14 cellular contexts compared by ENCODE assay signal in genomic region chr7:2006231-2006771, GRCh38.
DNase-seq lines count a peak whose midpoint lies in the region; ATAC-seq and TF ChIP-seq lines count a peak whose summit lies in the region.
"Had no signal": no experiment of that assay in that cellular context is flagged by ENCODE, and none has a peak within 500 bp of the region (broad histone marks: within the 10 kb centered on the region; RNA-seq: fewer than 3 reads in every experiment).

No MANE protein-coding gene starts in this region.

- POLR2A ChIA-PET in activated CD4-positive, alpha-beta T cell treated with anti-CD3 and anti-CD28 coated beads, Interleukin-2, amount 10 ng/mL, durations not matched to agents 7 days and 5 days (lab: Charles Lee), result interaction anchor here (0.6 kb wide), 1 partner anchor 380 kb away, joined by 3 read pairs; no protein-coding TSS in a partner anchor

- no peaks in the 10 kb centered on the region for H3K9me3 Mint-ChIP-seq in activated CD4-positive, alpha-beta T cell treated with anti-CD3 and anti-CD28 coated beads, Interleukin-2, amount 10 ng/mL, durations not matched to agents 7 days and 5 days
- H3K9me3 Mint-ChIP-seq in activated CD4-positive, alpha-beta T cell treated with anti-CD3 and anti-CD28 coated beads, Interleukin-2, amount 10 ng/mL, durations not matched to agents 24 days and 14 days, result no peaks in the 10 kb centered on the region
- H3K9me3 Mint-ChIP-seq in central memory CD8-positive, alpha-beta T cell, result no peaks in the 10 kb centered on the region
- H3K9me3 Mint-ChIP-seq in mesothelial cell of epicardium, result no peaks in the 10 kb centered on the region

- TF ChIP-seq CTCF in mesothelial cell of epicardium (IDR thresholded peaks at IDR 0.05; ENCODE audit: unreplicated experiment) (no peak), suprapubic skin (IDR thresholded peaks at IDR 0.05) (no peak), brain microvascular endothelial cell (IDR thresholded peaks at IDR 0.05; ENCODE audit: low read depth, low read length, missing control alignments) (no peak)

- no peaks in the 10 kb centered on the region for H3K27me3 Mint-ChIP-seq in activated CD4-positive, alpha-beta T cell treated with anti-CD3 and anti-CD28 coated beads, Interleukin-2, amount 10 ng/mL, durations not matched to agents 7 days and 5 days
- no peaks in the 10 kb centered on the region for H3K27me3 Mint-ChIP-seq in activated CD4-positive, alpha-beta T cell treated with anti-CD3 and anti-CD28 coated beads, Interleukin-2, amount 10 ng/mL, durations not matched to agents 24 days and 14 days
- no peaks in the 10 kb centered on the region for H3K27me3 Mint-ChIP-seq in central memory CD8-positive, alpha-beta T cell
- no peaks in the 10 kb centered on the region for H3K27me3 Mint-ChIP-seq in mesothelial cell of epicardium (ENCODE audit: low read depth)

- H3K27ac Mint-ChIP-seq in activated CD4-positive, alpha-beta T cell treated with anti-CD3 and anti-CD28 coated beads, Interleukin-2, amount 10 ng/mL, durations not matched to agents 7 days and 5 days, result peak overlapping the region; percentile 22
- no peak overlapping the region for H3K27ac Mint-ChIP-seq in activated CD4-positive, alpha-beta T cell treated with anti-CD3 and anti-CD28 coated beads, Interleukin-2, amount 10 ng/mL, durations not matched to agents 24 days and 14 days
- H3K27ac Mint-ChIP-seq in central memory CD8-positive, alpha-beta T cell (ENCODE audit: low read depth), result peak overlapping the region; percentile 70
- peak overlapping the region; percentile 54 for H3K27ac Mint-ChIP-seq in mesothelial cell of epicardium

- H3K36me3 ChIP-seq in suprapubic skin (peaks cover 12% of the 10 kb centered on the region), brain microvascular endothelial cell (replicated peaks) (no peaks in the 10 kb centered on the region)

- no peak for TF ChIP-seq POLR2A in suprapubic skin (IDR thresholded peaks at IDR 0.05)

- H3K4me1 Mint-ChIP-seq in activated CD4-positive, alpha-beta T cell treated with anti-CD3 and anti-CD28 coated beads, Interleukin-2, amount 10 ng/mL, durations not matched to agents 7 days and 5 days, result no peaks in the 10 kb centered on the region
- H3K4me1 Mint-ChIP-seq in activated CD4-positive, alpha-beta T cell treated with anti-CD3 and anti-CD28 coated beads, Interleukin-2, amount 10 ng/mL, durations not matched to agents 24 days and 14 days, result peaks cover 2% of the 10 kb centered on the region
- peaks cover 19% of the 10 kb centered on the region for H3K4me1 Mint-ChIP-seq in central memory CD8-positive, alpha-beta T cell
- H3K4me1 Mint-ChIP-seq in mesothelial cell of epicardium, result peaks cover 7% of the 10 kb centered on the region

- H3K27me3 ChIP-seq in suprapubic skin (no peaks in the 10 kb centered on the region), brain microvascular endothelial cell (replicated peaks) (no peaks in the 10 kb centered on the region)
- H3K27me3 ChIP-seq: tibial nerve had no signal

- WGBS in suprapubic skin, result 88% methylated on average over 19 of the region's 20 CpGs

- TF ChIP-seq EP300 in suprapubic skin (IDR thresholded peaks at IDR 0.05), result no peak

- H3K36me3 Mint-ChIP-seq in activated CD4-positive, alpha-beta T cell treated with anti-CD3 and anti-CD28 coated beads, Interleukin-2, amount 10 ng/mL, durations not matched to agents 7 days and 5 days (ENCODE audit: low read depth), result no peaks in the 10 kb centered on the region
- H3K36me3 Mint-ChIP-seq in activated CD4-positive, alpha-beta T cell treated with anti-CD3 and anti-CD28 coated beads, Interleukin-2, amount 10 ng/mL, durations not matched to agents 24 days and 14 days (ENCODE audit: low read depth), result no peaks in the 10 kb centered on the region
- peaks cover 4% of the 10 kb centered on the region for H3K36me3 Mint-ChIP-seq in central memory CD8-positive, alpha-beta T cell (ENCODE audit: insufficient read depth)
- no peaks in the 10 kb centered on the region for H3K36me3 Mint-ChIP-seq in mesothelial cell of epicardium

- in situ Hi-C loops in brain microvascular endothelial cell (cut with HindIII; ENCODE audit: low pct_ligation_motif_present, low sequenced_read_pairs), result no loop called here

- H3K27ac ChIP-seq in suprapubic skin (no peak overlapping the region), brain microvascular endothelial cell (no peak overlapping the region)
- H3K27ac ChIP-seq: tibial nerve had no signal

- ATAC-seq in central memory CD8-positive, alpha-beta T cell (replicated peaks; ENCODE audit: extremely low read depth, poor library complexity, severe bottlenecking), result no peak

- H3K4me1 ChIP-seq in suprapubic skin, result no peaks in the 10 kb centered on the region
- H3K4me1 ChIP-seq: tibial nerve had no signal

- no peak for DNase-seq in activated CD4-positive, alpha-beta T cell treated with anti-CD3 and anti-CD28 coated beads, Interleukin-2, amount 10 ng/mL, durations not matched to agents 7 days and 5 days
- no peak for DNase-seq in activated CD4-positive, alpha-beta T cell treated with anti-CD3 and anti-CD28 coated beads, Interleukin-2, amount 10 ng/mL, durations not matched to agents 24 days and 14 days
- no peak for DNase-seq in central memory CD8-positive, alpha-beta T cell (ENCODE audit: low spot score in 2 of 2)
- DNase-seq in mesothelial cell of epicardium (ENCODE audit: low spot score in 2 of 2, unreplicated experiment in 2 of 2) (peak; percentile 13 to 28), suprapubic skin (ENCODE audit: low spot score in 2 of 2) (peak; percentile 47 to 62), brain microvascular endothelial cell (no peak), Ammon's horn (ENCODE audit: low spot score) (no peak), hypothalamus (lab: John Stamatoyannopoulos, UW) (no peak)
- DNase-seq: activated CD4-positive, alpha-beta T cell treated with anti-CD3 and anti-CD28 coated beads, Interleukin-2, amount 50 U/mL, for 1 hour; effector CD4-positive, alpha-beta T cell; MM.1S; NCI-H2029 treated with DMSO at 0.1 percent for 48 hours; NCI-H82 had no signal

- H3K4me3 ChIP-seq in suprapubic skin, result no peak overlapping the region
- H3K4me3 ChIP-seq in brain microvascular endothelial cell (ENCODE audit: low read depth, low read length), result no peak overlapping the region
- H3K4me3 ChIP-seq: tibial nerve had no signal

- no peaks in the 10 kb centered on the region for H3K9me3 ChIP-seq in suprapubic skin
- H3K9me3 ChIP-seq: tibial nerve had no signal

- CTCF ChIA-PET in activated CD4-positive, alpha-beta T cell treated with anti-CD3 and anti-CD28 coated beads, Interleukin-2, amount 10 ng/mL, durations not matched to agents 7 days and 5 days (lab: Charles Lee), result interaction anchor here (2.0 kb wide), 1 partner anchor 8 kb away, joined by 5 read pairs; no protein-coding TSS in a partner anchor

- H3K4me3 Mint-ChIP-seq in activated CD4-positive, alpha-beta T cell treated with anti-CD3 and anti-CD28 coated beads, Interleukin-2, amount 10 ng/mL, durations not matched to agents 7 days and 5 days, result no peak overlapping the region
- no peak overlapping the region for H3K4me3 Mint-ChIP-seq in activated CD4-positive, alpha-beta T cell treated with anti-CD3 and anti-CD28 coated beads, Interleukin-2, amount 10 ng/mL, durations not matched to agents 24 days and 14 days
- no peak overlapping the region for H3K4me3 Mint-ChIP-seq in central memory CD8-positive, alpha-beta T cell
- no peak overlapping the region for H3K4me3 Mint-ChIP-seq in mesothelial cell of epicardium

- intact Hi-C loops in activated CD4-positive, alpha-beta T cell treated with anti-CD3 and anti-CD28 coated beads, Interleukin-2, amount 10 ng/mL, durations not matched to agents 24 days and 14 days (cut with micrococcal nuclease), result no loop called here

Comparison
In these comparisons a context has a peak if more than half of its experiments do, and no peak if none do; other contexts are left out.
1. DNase-seq: peak in mesothelial cell of epicardium (2 of 2) and suprapubic skin (2 of 2); none in activated CD4-positive, alpha-beta T cell treated with anti-CD3 and anti-CD28 coated beads, Interleukin-2, amount 10 ng/mL, durations not matched to agents 7 days and 5 days (single experiment), activated CD4-positive, alpha-beta T cell treated with anti-CD3 and anti-CD28 coated beads, Interleukin-2, amount 10 ng/mL, durations not matched to agents 24 days and 14 days (single experiment), central memory CD8-positive, alpha-beta T cell (0 of 2), brain microvascular endothelial cell (single experiment), Ammon's horn (single experiment) and hypothalamus (0 of 51).